8 cellular contexts compared by ENCODE assay signal in the genomic region with DNA sequence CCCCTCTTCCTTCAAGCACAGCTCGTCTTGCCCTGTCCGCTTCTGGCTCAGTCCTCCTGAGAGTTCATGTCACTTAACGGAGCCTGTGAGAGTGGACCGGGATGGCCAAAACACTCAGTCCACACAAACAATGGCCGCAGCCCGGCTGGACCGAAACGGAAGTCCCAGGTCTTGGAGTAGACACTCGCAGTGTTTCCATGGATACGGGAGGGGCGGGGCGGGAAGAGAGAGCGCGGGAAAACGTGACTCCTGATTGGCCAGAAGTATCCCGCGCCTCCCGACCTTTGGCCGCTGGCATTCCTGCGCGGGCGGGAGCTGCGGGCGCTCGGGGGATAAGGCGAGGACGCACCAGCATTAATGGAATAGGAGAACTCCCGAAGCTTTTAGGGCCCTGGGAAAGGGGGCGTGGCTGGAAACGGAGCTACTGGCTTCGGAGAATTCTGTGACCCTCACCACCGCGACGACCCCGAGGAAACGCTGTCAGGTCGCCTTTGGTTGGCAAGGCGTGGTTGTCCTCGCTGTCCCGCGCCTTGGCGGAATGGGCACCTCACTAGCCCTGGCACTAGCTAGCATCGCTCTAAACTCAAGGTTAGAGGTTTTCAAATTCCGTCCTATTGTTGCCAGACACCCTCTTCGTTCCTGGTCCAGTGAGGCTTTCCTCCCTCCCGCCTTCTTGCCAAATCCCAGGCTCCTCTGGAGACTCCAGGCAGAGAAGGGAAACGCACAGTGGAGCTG. TPM values are rescaled to one million over a fixed set of nuclear protein-coding genes. Genes with fewer than 3 reads are reported as not detected.
DNase-seq lines count a peak whose midpoint lies in the region; ATAC-seq and TF ChIP-seq lines count a peak whose summit lies in the region.

A gene with protein sequence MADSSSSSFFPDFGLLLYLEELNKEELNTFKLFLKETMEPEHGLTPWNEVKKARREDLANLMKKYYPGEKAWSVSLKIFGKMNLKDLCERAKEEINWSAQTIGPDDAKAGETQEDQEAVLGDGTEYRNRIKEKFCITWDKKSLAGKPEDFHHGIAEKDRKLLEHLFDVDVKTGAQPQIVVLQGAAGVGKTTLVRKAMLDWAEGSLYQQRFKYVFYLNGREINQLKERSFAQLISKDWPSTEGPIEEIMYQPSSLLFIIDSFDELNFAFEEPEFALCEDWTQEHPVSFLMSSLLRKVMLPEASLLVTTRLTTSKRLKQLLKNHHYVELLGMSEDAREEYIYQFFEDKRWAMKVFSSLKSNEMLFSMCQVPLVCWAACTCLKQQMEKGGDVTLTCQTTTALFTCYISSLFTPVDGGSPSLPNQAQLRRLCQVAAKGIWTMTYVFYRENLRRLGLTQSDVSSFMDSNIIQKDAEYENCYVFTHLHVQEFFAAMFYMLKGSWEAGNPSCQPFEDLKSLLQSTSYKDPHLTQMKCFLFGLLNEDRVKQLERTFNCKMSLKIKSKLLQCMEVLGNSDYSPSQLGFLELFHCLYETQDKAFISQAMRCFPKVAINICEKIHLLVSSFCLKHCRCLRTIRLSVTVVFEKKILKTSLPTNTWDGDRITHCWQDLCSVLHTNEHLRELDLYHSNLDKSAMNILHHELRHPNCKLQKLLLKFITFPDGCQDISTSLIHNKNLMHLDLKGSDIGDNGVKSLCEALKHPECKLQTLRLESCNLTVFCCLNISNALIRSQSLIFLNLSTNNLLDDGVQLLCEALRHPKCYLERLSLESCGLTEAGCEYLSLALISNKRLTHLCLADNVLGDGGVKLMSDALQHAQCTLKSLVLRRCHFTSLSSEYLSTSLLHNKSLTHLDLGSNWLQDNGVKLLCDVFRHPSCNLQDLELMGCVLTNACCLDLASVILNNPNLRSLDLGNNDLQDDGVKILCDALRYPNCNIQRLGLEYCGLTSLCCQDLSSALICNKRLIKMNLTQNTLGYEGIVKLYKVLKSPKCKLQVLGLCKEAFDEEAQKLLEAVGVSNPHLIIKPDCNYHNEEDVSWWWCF (plus strand): TSS at position 297 of the 735 bp plus-strand sequence. CDS start 18,108 bp downstream, outside the sequence.
A gene (minus strand): TSS at position 164 of the 735 bp plus-strand sequence. CDS start 17,511 bp downstream, outside the sequence.

- H3K9me3 Mint-ChIP-seq in stimulated activated effector memory CD8-positive, alpha-beta T cell treated with anti-CD3 and anti-CD28 coated beads, Interleukin-12 subunit alpha, Interleukin-12 subunit beta, amount 100 ng/mL, for 72 hours: no peaks in the 10 kb centered on the region

- H3K4me3 ChIP-seq in AG09309 (ENCODE audit: control insufficient read depth, low read depth, low read length) (peak within 1 kb of the TSS; percentile 93), fibroblast of villous mesenchyme (ENCODE audit: low read depth, low read length) (peak within 1 kb of the TSS; percentile 66), muscle layer of duodenum (ENCODE audit: low read depth in 1 of 2, low read length in 2 of 2) (peak within 1 kb of the TSS; percentile 82 to 95)

- no peak within 1 kb of the TSS for H3K27ac Mint-ChIP-seq in stimulated activated effector memory CD8-positive, alpha-beta T cell treated with anti-CD3 and anti-CD28 coated beads, Interleukin-12 subunit alpha, Interleukin-12 subunit beta, amount 100 ng/mL, for 72 hours

- peaks cover 5% of the 10 kb centered on the region for H3K4me1 Mint-ChIP-seq in stimulated activated effector memory CD8-positive, alpha-beta T cell treated with anti-CD3 and anti-CD28 coated beads, Interleukin-12 subunit alpha, Interleukin-12 subunit beta, amount 100 ng/mL, for 72 hours

- H3K4me3 Mint-ChIP-seq in stimulated activated effector memory CD8-positive, alpha-beta T cell treated with anti-CD3 and anti-CD28 coated beads, Interleukin-12 subunit alpha, Interleukin-12 subunit beta, amount 100 ng/mL, for 72 hours: no peak within 1 kb of the TSS

- H3K36me3 Mint-ChIP-seq in stimulated activated effector memory CD8-positive, alpha-beta T cell treated with anti-CD3 and anti-CD28 coated beads, Interleukin-12 subunit alpha, Interleukin-12 subunit beta, amount 100 ng/mL, for 72 hours: no peaks in the 10 kb centered on the region

- ATAC-seq in GM19372 (IDR thresholded peaks at IDR 0.05; ENCODE audit: low read depth, unreplicated experiment) (peak; percentile 54), HG02588 (IDR thresholded peaks at IDR 0.05; ENCODE audit: unreplicated experiment) (no peak)
- ATAC-seq in stimulated activated effector memory CD8-positive, alpha-beta T cell treated with anti-CD3 and anti-CD28 coated beads, Interleukin-12 subunit alpha, Interleukin-12 subunit beta, amount 100 ng/mL, for 72 hours: no peak

- no peaks in the 10 kb centered on the region for H3K27me3 ChIP-seq in muscle layer of duodenum (ENCODE audit: low read depth, low read length)

- H3K36me3 ChIP-seq in muscle layer of duodenum (ENCODE audit: control insufficient read depth in 1 of 2, insufficient read depth in 2 of 2, low read length in 2 of 2): no peaks in the 10 kb centered on the region

- H3K27ac ChIP-seq in muscle layer of duodenum (ENCODE audit: low read length): peak within 1 kb of the TSS; percentile 77

- peaks cover 0 to 8% of the 10 kb centered on the region in 2 donors for H3K4me1 ChIP-seq in muscle layer of duodenum (ENCODE audit: control insufficient read depth in 1 of 2, insufficient read depth in 2 of 2, low read length in 2 of 2)

- DNase-seq in AG09309 (ENCODE audit: low read depth): peak; percentile 72
- DNase-seq in NCI-H1436 treated with DMSO at 0.1 percent for 48 hours (lab: John Stamatoyannopoulos, UW): peak; percentile 23
- DNase-seq in activated CD4-positive, alpha-beta T cell treated with anti-CD3 and anti-CD28 coated beads, Interleukin-2, amount 50 U/mL, for 48 hours: peak; percentile 1 to 8
- DNase-seq in fibroblast of villous mesenchyme (ENCODE audit: low read depth): peak; percentile 87
- no peak for DNase-seq in stimulated activated effector memory CD8-positive, alpha-beta T cell treated with anti-CD3 and anti-CD28 coated beads, Interleukin-12 subunit alpha, Interleukin-12 subunit beta, amount 100 ng/mL, for 72 hours (ENCODE audit: low spot score in 2 of 2)

- no peaks in the 10 kb centered on the region for H3K9me3 ChIP-seq in muscle layer of duodenum (ENCODE audit: control insufficient read depth in 1 of 2, low read length in 2 of 2)

- TF ChIP-seq CTCF in AG09309 (IDR thresholded peaks at IDR 0.05; ENCODE audit: control insufficient read depth, insufficient read depth, low read depth, low read length, missing control alignments): no peak
- TF ChIP-seq CTCF in fibroblast of villous mesenchyme (IDR thresholded peaks at IDR 0.05; ENCODE audit: insufficient read depth, low read depth, low read length): no peak

RNA-seq across cellular contexts. Expression of the first gene that starts in this region (rescaled TPM):
- under 0.01 and 0.32 TPM in 2 replicates for total RNA-seq in fibroblast of villous mesenchyme

RNA-seq across cellular contexts. Expression of the second gene that starts in this region (rescaled TPM):
- 2.6 and 3.2 TPM in 2 replicates for total RNA-seq in fibroblast of villous mesenchyme

Comparison
In these comparisons a context has a peak if more than half of its experiments do, and no peak if none do; other contexts are left out.
1. DNase-seq: peak in AG09309 (single experiment), NCI-H1436 treated with DMSO at 0.1 percent for 48 hours (single experiment), activated CD4-positive, alpha-beta T cell treated with anti-CD3 and anti-CD28 coated beads, Interleukin-2, amount 50 U/mL, for 48 hours (2 of 2) and fibroblast of villous mesenchyme (single experiment); none in stimulated activated effector memory CD8-positive, alpha-beta T cell treated with anti-CD3 and anti-CD28 coated beads, Interleukin-12 subunit alpha, Interleukin-12 subunit beta, amount 100 ng/mL, for 72 hours (0 of 2).
2. Peak in every context shown above with its lines, with median percentiles within 50 percentile points of each other: H3K4me3 ChIP-seq.